ENCODE assay signal across 8 cellular contexts in the genomic region with DNA sequence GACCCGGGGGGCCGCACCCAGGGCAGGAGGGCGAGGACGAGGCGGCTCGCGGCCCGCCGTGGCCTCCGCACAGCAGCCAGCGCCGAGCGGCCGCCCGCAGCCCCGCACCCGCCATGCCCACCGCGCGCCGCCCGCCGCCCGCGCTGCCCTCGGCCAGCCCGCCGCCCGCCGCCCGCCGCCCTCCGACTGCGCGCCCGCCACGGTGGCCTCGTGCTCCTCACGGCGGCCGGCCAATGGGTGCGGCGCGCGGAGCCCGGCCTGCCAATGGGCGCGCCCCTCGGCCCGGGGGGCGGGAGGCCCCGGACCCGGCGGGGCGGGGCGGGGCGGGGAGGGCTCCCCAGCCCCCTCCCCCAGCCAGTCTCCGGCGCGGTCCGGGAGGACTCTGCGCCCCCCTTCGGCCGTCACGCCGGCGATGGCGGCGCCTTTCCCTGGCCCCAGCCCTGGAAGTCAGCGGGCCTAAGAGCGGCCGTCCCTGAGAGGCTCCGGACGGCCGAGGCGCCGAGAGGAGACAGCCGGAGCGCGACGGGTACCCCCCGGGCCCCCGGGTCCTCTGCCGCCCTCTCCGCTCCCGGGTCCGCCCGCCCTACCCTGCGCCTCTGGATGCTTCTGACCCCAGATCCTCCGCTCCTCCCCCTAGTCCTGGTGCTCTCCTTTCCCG. TPM values are rescaled to one million over a fixed set of nuclear protein-coding genes. Genes with fewer than 3 reads are reported as not detected.
DNase-seq lines count a peak whose midpoint lies in the region; ATAC-seq and TF ChIP-seq lines count a peak whose summit lies in the region.

A gene (minus strand): TSS at position 235 of the 658 bp plus-strand sequence. CDS start 120 bp downstream, at position 115.

- no peaks in the 10 kb centered on the region for H3K27me3 Mint-ChIP-seq in nephron progenitor cell (ENCODE audit: low read depth, poor library complexity)

- H3K27me3 ChIP-seq in Peyer's patch = no peaks in the 10 kb centered on the region
- H3K27me3 ChIP-seq in subcutaneous abdominal adipose tissue (ENCODE audit: control insufficient read depth in 5 of 5, insufficient read depth in 4 of 5, low read length in 5 of 5) = no peaks in the 10 kb centered on the region

- peak within 1 kb of the TSS; percentile 88 for H3K4me3 Mint-ChIP-seq in nephron progenitor cell

- H3K36me3 ChIP-seq in Peyer's patch (no peaks in the 10 kb centered on the region), subcutaneous abdominal adipose tissue (ENCODE audit: control insufficient read depth in 5 of 5, insufficient read depth in 5 of 5, low read length in 5 of 5) (peaks cover 0 to 4% (median 2%) of the 10 kb centered on the region in 5 donors)

- peak within 1 kb of the TSS in 4 of 5 donors; percentile 41 to 64 (median 45) for H3K9ac ChIP-seq in subcutaneous abdominal adipose tissue (ENCODE audit: low read length in 5 of 5)

- H3K9me3 ChIP-seq in Peyer's patch = no peaks in the 10 kb centered on the region
- H3K9me3 ChIP-seq in subcutaneous abdominal adipose tissue (ENCODE audit: control insufficient read depth in 5 of 5, low read length in 5 of 5) = no peaks in the 10 kb centered on the region

- DNase-seq in SHP77 (lab: John Stamatoyannopoulos, UW) (peak; percentile 71 to 73), SHP77 treated with DMSO at 0.1 percent for 48 hours (lab: John Stamatoyannopoulos, UW) (no peak), Peyer's patch (peak; percentile 70 to 87 (median 72)), fibroblast of the conjunctiva (ENCODE audit: low read depth) (peak; percentile 29), nephron progenitor cell (peak; percentile 87)
- DNase-seq in activated effector memory CD4-positive, alpha-beta T cell treated with anti-CD3 and anti-CD28 coated beads, Interleukin-2, amount 50 U/mL, for 16 hours = peak; percentile 89

- TF ChIP-seq CTCF in Peyer's patch (IDR thresholded peaks at IDR 0.05) = no peak
- TF ChIP-seq CTCF in nephron progenitor cell (IDR thresholded peaks at IDR 0.05) = no peak

- no peaks in the 10 kb centered on the region for H3K9me3 Mint-ChIP-seq in nephron progenitor cell

- peaks cover 70% of the 10 kb centered on the region for H3K4me1 Mint-ChIP-seq in nephron progenitor cell

- peak; percentile 30 for ATAC-seq in HG03342 (IDR thresholded peaks at IDR 0.05; ENCODE audit: unreplicated experiment)

- H3K36me3 Mint-ChIP-seq in nephron progenitor cell (ENCODE audit: low read depth) = peaks cover 19% of the 10 kb centered on the region

- H3K27ac ChIP-seq in Peyer's patch (peak within 1 kb of the TSS; percentile 60 to 71 (median 64)), subcutaneous abdominal adipose tissue (ENCODE audit: low read depth, low read length) (peak within 1 kb of the TSS; percentile 30)

- peaks cover 4 to 37% (median 19%) of the 10 kb centered on the region in 4 donors for H3K4me1 ChIP-seq in Peyer's patch
- H3K4me1 ChIP-seq in subcutaneous abdominal adipose tissue (ENCODE audit: control insufficient read depth in 5 of 5, insufficient read depth in 5 of 5, low read length in 5 of 5) = peaks cover 12 to 86% (median 71%) of the 10 kb centered on the region in 5 donors

- H3K4me3 ChIP-seq in Peyer's patch (peak within 1 kb of the TSS; percentile 56 to 76 (median 73)), subcutaneous abdominal adipose tissue (ENCODE audit: low read depth in 1 of 5, low read length in 5 of 5) (peak within 1 kb of the TSS in 4 of 5 donors; percentile 51 to 72 (median 56))

- no peak for TF ChIP-seq POLR2A in Peyer's patch (IDR thresholded peaks at IDR 0.05)

- peak within 1 kb of the TSS; percentile 45 for H3K27ac Mint-ChIP-seq in nephron progenitor cell

RNA-seq across cellular contexts. Expression of the gene that starts here (rescaled TPM):
- 10 to 100 TPM in 3 of 4 donors, 1 to 10 TPM in 1; 5.1 to 17.3 (median 14.7) TPM for total RNA-seq in Peyer's patch
